11 cellular contexts compared by ENCODE assay signal in genomic region chr6:25054469-25054868, GRCh38.
A peak's percentile ranks its signal among the peaks of the same experiment; 100 is the strongest.
DNase-seq lines count a peak whose midpoint lies in the region; ATAC-seq and TF ChIP-seq lines count a peak whose summit lies in the region.
"Had no signal": no experiment of that assay in that cellular context is flagged by ENCODE, and none has a peak within 500 bp of the region (broad histone marks: within the 10 kb centered on the region; RNA-seq: fewer than 3 reads in every experiment).

No MANE protein-coding gene starts in this region.

- no peaks in the 10 kb centered on the region for H3K9me3 ChIP-seq in transverse colon
- H3K9me3 ChIP-seq: thoracic aorta had no signal

- no peaks in the 10 kb centered on the region for H3K36me3 ChIP-seq in transverse colon
- H3K36me3 ChIP-seq: thoracic aorta had no signal

- H3K27me3 Mint-ChIP-seq in activated T-cell treated with anti-CD3 and anti-CD28 coated beads, Interleukin-2, amount 50 U/mL, for 24 hours: no peaks in the 10 kb centered on the region
- no peaks in the 10 kb centered on the region for H3K27me3 Mint-ChIP-seq in activated T-cell treated with anti-CD3 and anti-CD28 coated beads, Interleukin-2, amount 50 U/mL, for 4 hours (ENCODE audit: low read depth)
- H3K27me3 Mint-ChIP-seq in T-helper 2 cell treated with Interferon-gamma antibody and Interleukin-4, amounts not matched to agents 5 μg/mL and 100 μg/mL, for 36 hours (ENCODE audit: low read depth): no peaks in the 10 kb centered on the region

- TF ChIP-seq EP300 in transverse colon (IDR thresholded peaks at IDR 0.05; ENCODE audit: low read depth): no peak

- peak overlapping the region in 3 of 4 donors; percentile 24 to 71 (median 47) for H3K27ac ChIP-seq in transverse colon
- H3K27ac ChIP-seq: thoracic aorta had no signal

- TF ChIP-seq POLR2A in transverse colon (IDR thresholded peaks at IDR 0.05): no peak

- H3K4me1 Mint-ChIP-seq in activated T-cell treated with anti-CD3 and anti-CD28 coated beads, Interleukin-2, amount 50 U/mL, for 24 hours (ENCODE audit: low read depth): peaks cover 85% of the 10 kb centered on the region
- peaks cover 66% of the 10 kb centered on the region for H3K4me1 Mint-ChIP-seq in activated T-cell treated with anti-CD3 and anti-CD28 coated beads, Interleukin-2, amount 50 U/mL, for 4 hours (ENCODE audit: low read depth)
- peaks cover 64% of the 10 kb centered on the region for H3K4me1 Mint-ChIP-seq in T-helper 2 cell treated with Interferon-gamma antibody and Interleukin-4, amounts not matched to agents 5 μg/mL and 100 μg/mL, for 36 hours (ENCODE audit: low read depth)

- peaks cover 0 to 31% (median 3%) of the 10 kb centered on the region in 4 donors for H3K4me1 ChIP-seq in transverse colon

- no peaks in the 10 kb centered on the region for H3K27me3 ChIP-seq in transverse colon

- 65 to 80% methylated on average over 1 to 3 of the region's 3 CpGs for WGBS in transverse colon (ENCODE audit: low coverage in 1 of 2), 2 donors

- no peaks in the 10 kb centered on the region for H3K36me3 Mint-ChIP-seq in activated T-cell treated with anti-CD3 and anti-CD28 coated beads, Interleukin-2, amount 50 U/mL, for 24 hours (ENCODE audit: low read depth)
- H3K36me3 Mint-ChIP-seq in activated T-cell treated with anti-CD3 and anti-CD28 coated beads, Interleukin-2, amount 50 U/mL, for 4 hours (ENCODE audit: insufficient read depth): no peaks in the 10 kb centered on the region
- H3K36me3 Mint-ChIP-seq in T-helper 2 cell treated with Interferon-gamma antibody and Interleukin-4, amounts not matched to agents 5 μg/mL and 100 μg/mL, for 36 hours (ENCODE audit: low read depth): no peaks in the 10 kb centered on the region

- no peak overlapping the region for H3K4me3 Mint-ChIP-seq in activated T-cell treated with anti-CD3 and anti-CD28 coated beads, Interleukin-2, amount 50 U/mL, for 24 hours
- H3K4me3 Mint-ChIP-seq in activated T-cell treated with anti-CD3 and anti-CD28 coated beads, Interleukin-2, amount 50 U/mL, for 4 hours: no peak overlapping the region
- no peak overlapping the region for H3K4me3 Mint-ChIP-seq in T-helper 2 cell treated with Interferon-gamma antibody and Interleukin-4, amounts not matched to agents 5 μg/mL and 100 μg/mL, for 36 hours

- TF ChIP-seq CTCF in foreskin fibroblast (IDR thresholded peaks at IDR 0.05; ENCODE audit: low read depth, low read length) (no peak), transverse colon (IDR thresholded peaks at IDR 0.05) (no peak)

- in situ Hi-C loops in transverse colon (cut with MboI; ENCODE audit: low pct_ligation_motif_present in 1 of 4, low pct_unique_long_range_greater_than_20kb in 1 of 4, low sequenced_read_pairs in 3 of 4): no loop called here

- ATAC-seq in activated T-cell treated with anti-CD3 and anti-CD28 coated beads, Interleukin-2, amount 50 U/mL, for 4 hours: no peak
- ATAC-seq in GM18502 (IDR thresholded peaks at IDR 0.05; ENCODE audit: poor library complexity, unreplicated experiment): no peak
- no peak for ATAC-seq in HG03135 (IDR thresholded peaks at IDR 0.05; ENCODE audit: unreplicated experiment)
- ATAC-seq: left lobe of liver had no signal

- intact Hi-C loops in transverse colon (cut with DNase I; ENCODE audit: low total_unique reads): no loop called here

- DNase-seq in activated T-cell treated with anti-CD3 and anti-CD28 coated beads, Interleukin-2, amount 50 U/mL, for 24 hours: no peak
- no peak for DNase-seq in activated T-cell treated with anti-CD3 and anti-CD28 coated beads, Interleukin-2, amount 50 U/mL, for 4 hours
- no peak for DNase-seq in T-helper 2 cell treated with Interferon-gamma antibody and Interleukin-4, amounts not matched to agents 5 μg/mL and 100 μg/mL, for 36 hours (ENCODE audit: low spot score)
- DNase-seq in foreskin fibroblast (peak; percentile 60 to 75), transverse colon (no peak), HuH-7 (ENCODE audit: low spot score) (no peak)
- DNase-seq: effector CD4-positive, alpha-beta T cell had no signal

- H3K4me3 ChIP-seq in foreskin fibroblast (ENCODE audit: low read depth in 1 of 2, low read length in 2 of 2) (peak overlapping the region in 1 of 2 donors; percentile 13), transverse colon (no peak overlapping the region)
- H3K4me3 ChIP-seq: thoracic aorta had no signal

- peak overlapping the region; percentile 53 for H3K27ac Mint-ChIP-seq in activated T-cell treated with anti-CD3 and anti-CD28 coated beads, Interleukin-2, amount 50 U/mL, for 24 hours
- peak overlapping the region; percentile 3 for H3K27ac Mint-ChIP-seq in T-helper 2 cell treated with Interferon-gamma antibody and Interleukin-4, amounts not matched to agents 5 μg/mL and 100 μg/mL, for 36 hours

- peaks cover 2% of the 10 kb centered on the region for H3K9me3 Mint-ChIP-seq in activated T-cell treated with anti-CD3 and anti-CD28 coated beads, Interleukin-2, amount 50 U/mL, for 24 hours
- peaks cover 6% of the 10 kb centered on the region for H3K9me3 Mint-ChIP-seq in activated T-cell treated with anti-CD3 and anti-CD28 coated beads, Interleukin-2, amount 50 U/mL, for 4 hours
- no peaks in the 10 kb centered on the region for H3K9me3 Mint-ChIP-seq in T-helper 2 cell treated with Interferon-gamma antibody and Interleukin-4, amounts not matched to agents 5 μg/mL and 100 μg/mL, for 36 hours

Comparison
In these comparisons a context has a peak if more than half of its experiments do, and no peak if none do; other contexts are left out.
1. DNase-seq: peak in foreskin fibroblast (2 of 2); none in activated T-cell treated with anti-CD3 and anti-CD28 coated beads, Interleukin-2, amount 50 U/mL, for 24 hours (single experiment), activated T-cell treated with anti-CD3 and anti-CD28 coated beads, Interleukin-2, amount 50 U/mL, for 4 hours (single experiment), T-helper 2 cell treated with Interferon-gamma antibody and Interleukin-4, amounts not matched to agents 5 μg/mL and 100 μg/mL, for 36 hours (single experiment), transverse colon (single experiment) and HuH-7 (single experiment).